Comparison of ENCODE assay signal across 18 cellular contexts in the genomic region with DNA sequence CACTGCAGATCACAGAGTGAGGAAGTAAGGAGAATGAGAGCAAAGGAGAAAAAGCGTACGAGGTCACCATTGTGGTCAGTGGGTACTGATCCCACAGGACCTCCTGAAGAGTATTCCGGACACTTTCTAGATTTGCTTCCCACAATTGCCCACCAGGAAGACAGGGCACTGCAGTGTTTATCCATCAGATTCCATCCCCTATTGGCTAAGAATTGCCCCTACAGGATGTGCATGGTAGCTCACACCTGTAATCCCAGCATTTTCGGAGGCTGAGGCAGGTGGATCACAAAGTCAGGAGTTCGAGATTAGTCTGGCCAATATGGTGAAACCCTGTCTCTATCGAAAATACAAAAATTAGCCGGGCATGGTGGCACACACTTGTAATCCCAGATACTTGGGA. TPM values are rescaled to one million over a fixed set of nuclear protein-coding genes. Genes with fewer than 3 reads are reported as not detected.
A peak's percentile ranks its signal among the peaks of the same experiment; 100 is the strongest.
DNase-seq lines count a peak whose midpoint lies in the region; ATAC-seq, FAIRE-seq and TF ChIP-seq lines count a peak whose summit lies in the region.
"Had no signal": no experiment of that assay in that cellular context is flagged by ENCODE, and none has a peak within 500 bp of the region (broad histone marks: within the 10 kb centered on the region; RNA-seq: fewer than 3 reads in every experiment).

No MANE protein-coding gene starts in this region.

- CTCF ChIA-PET in HepG2 (lab: Yijun Ruan, JAX; ENCODE audit: low intra/inter-chr PET ratio, low total read pairs) (no interaction called here), WTC11 (lab: Charles Lee) (interaction anchor here (0.6 kb wide), 1 partner anchor 11 kb away, joined by 4 read pairs; no protein-coding TSS in a partner anchor)

- H3K9me3 ChIP-seq in HepG2 (ENCODE audit: low read length) (no peaks in the 10 kb centered on the region), right lobe of liver (no peaks in the 10 kb centered on the region), neutrophil (no peaks in the 10 kb centered on the region)
- H3K9me3 ChIP-seq: BLaER1, HAP-1 had no signal

- no peaks in the 10 kb centered on the region for H3K4me1 ChIP-seq in HepG2 (ENCODE audit: insufficient read depth, low read length)
- peaks cover 0 to 12% (median 3%) of the 10 kb centered on the region in 4 donors for H3K4me1 ChIP-seq in right lobe of liver
- H3K4me1 ChIP-seq in neutrophil (ENCODE audit: control insufficient read depth in 1 of 2, insufficient read depth in 1 of 2, low read depth in 1 of 2, low read length in 1 of 2): peaks cover 39 to 42% of the 10 kb centered on the region in 2 experiments
- H3K4me1 ChIP-seq: BLaER1 had no signal

- TF ChIP-seq RAD21 in HepG2 (CRISPR knock-in tag; IDR thresholded peaks at IDR 0.05): no peak

- H3K36me3 ChIP-seq in HepG2 (replicated peaks in 1 of 2; ENCODE audit: control insufficient read depth in 1 of 2, insufficient read depth in 2 of 2, low read length in 2 of 2): no peaks in the 10 kb centered on the region
- no peaks in the 10 kb centered on the region for H3K36me3 ChIP-seq in right lobe of liver
- H3K36me3 ChIP-seq in neutrophil: no peaks in the 10 kb centered on the region
- H3K36me3 ChIP-seq: BLaER1, HAP-1 had no signal

- TF ChIP-seq CTCF in HepG2 (CRISPR knock-in tag; IDR thresholded peaks at IDR 0.05): no peak
- no peak for TF ChIP-seq CTCF in right lobe of liver (IDR thresholded peaks at IDR 0.05)
- TF ChIP-seq CTCF in WTC11 (IDR thresholded peaks at IDR 0.05): no peak
- no peak for TF ChIP-seq CTCF in neutrophil (IDR thresholded peaks at IDR 0.05)

- H4K20me1 ChIP-seq in HepG2 (ENCODE audit: insufficient read depth, low read length): no peaks in the 10 kb centered on the region
- H4K20me1 ChIP-seq: BLaER1 had no signal

- intact Hi-C loops in HepG2 (cut with micrococcal nuclease; ENCODE audit: unreplicated experiment): no loop called here
- intact Hi-C loops in right lobe of liver (cut with DNase I): no loop called here

- no peak overlapping the region for H3K4me3 ChIP-seq in HepG2 (replicated peaks in 1 of 3; ENCODE audit: insufficient read depth in 1 of 3, low read depth in 2 of 3, low read length in 3 of 3)
- H3K4me3 ChIP-seq in right lobe of liver: no peak overlapping the region
- H3K4me3 ChIP-seq in neutrophil (ENCODE audit: low read depth in 1 of 2, low read length in 1 of 2): no peak overlapping the region
- H3K4me3 ChIP-seq: BLaER1, GM12878, HAP-1 had no signal

- H3K4me3 Mint-ChIP-seq in WTC11: no peak overlapping the region
- H3K4me3 Mint-ChIP-seq: CD4-positive, CD25-positive, alpha-beta regulatory T cell had no signal

- 46% methylated on average over 7 of the region's 7 CpGs for WGBS in HepG2 (ENCODE audit: low lambda C conversion rate)
- 82% methylated on average over 6 of the region's 7 CpGs for WGBS in right lobe of liver (ENCODE audit: insufficient coverage, low coverage, low lambda C conversion rate, missing lambda C conversion rate)

- H3K9ac ChIP-seq in HepG2 (ENCODE audit: insufficient read depth, low read depth, low read length): no peak overlapping the region
- H3K9ac ChIP-seq: BLaER1 had no signal

- no peak overlapping the region for H3K4me2 ChIP-seq in HepG2 (ENCODE audit: low read depth, low read length)
- H3K4me2 ChIP-seq: BLaER1 had no signal

- 0 out of 2 replicates have a peak, but pooled peaks cover 3% of the 10 kb centered on the region for H3K9me3 Mint-ChIP-seq in WTC11

- H3K27me3 Mint-ChIP-seq in WTC11 (ENCODE audit: low read depth): no peaks in the 10 kb centered on the region; the same call in 1 of the 2 replicates
- H3K27me3 Mint-ChIP-seq: CD4-positive, CD25-positive, alpha-beta regulatory T cell; IgD-negative memory B cell had no signal

- no TSS peak for BruUV-seq in HepG2 (replicated peaks; lab: Mats Ljungman, UMichigan)

- H3K27me3 ChIP-seq in HepG2 (ENCODE audit: control insufficient read depth in 1 of 2, insufficient read depth in 2 of 2, low read length in 2 of 2) (no peaks in the 10 kb centered on the region; a peak in 1 of 5 replicates), right lobe of liver (no peaks in the 10 kb centered on the region), neutrophil (no peaks in the 10 kb centered on the region)
- H3K27me3 ChIP-seq: BLaER1 had no signal

- H3K27ac Mint-ChIP-seq in WTC11: no peak overlapping the region

- TF ChIP-seq POLR2A in HepG2 (IDR thresholded peaks at IDR 0.05; ENCODE audit: insufficient read depth in 1 of 2, low read depth in 2 of 2, low read length in 2 of 2) (no peak), right lobe of liver (IDR thresholded peaks at IDR 0.05) (no peak)

- TF ChIP-seq EP300 in HepG2 (IDR thresholded peaks at IDR 0.05; ENCODE audit: low read depth in 2 of 2, low read length in 2 of 2) (no peak), HepG2 (CRISPR knock-in tag; IDR thresholded peaks at IDR 0.05; ENCODE audit: borderline replicate concordance) (no peak)

- no peak overlapping the region for H3K27ac ChIP-seq in HepG2 (ENCODE audit: extremely low read length, insufficient read depth, low read length)
- no peak overlapping the region for H3K27ac ChIP-seq in right lobe of liver
- peak overlapping the region; percentile 62 for H3K27ac ChIP-seq in neutrophil
- H3K27ac ChIP-seq: 22Rv1, BLaER1 had no signal

- POLR2A ChIA-PET in HepG2 (lab: Yijun Ruan, JAX) (no interaction called here), WTC11 (lab: Charles Lee) (interaction anchor here (0.5 kb wide), 1 partner anchor 1279 kb away, joined by 3 read pairs; no protein-coding TSS in a partner anchor)

- no peaks in the 10 kb centered on the region for H3K36me3 Mint-ChIP-seq in WTC11
- H3K36me3 Mint-ChIP-seq: CD4-positive, CD25-positive, alpha-beta regulatory T cell had no signal

- ATAC-seq in HepG2: peak; percentile 49; the same call in 2 of the 3 replicates
- ATAC-seq in right lobe of liver: no peak
- peak; percentile 83 for ATAC-seq in WTC11
- ATAC-seq: GM12878 had no signal

- H3K4me1 Mint-ChIP-seq in WTC11: no peaks in the 10 kb centered on the region

- no peak for FAIRE-seq in HepG2 (lab: Jason Lieb, UNC)
- FAIRE-seq: GM12878, GM18507 had no signal

- H3K79me2 ChIP-seq in HepG2 (ENCODE audit: insufficient read depth, low read length): no peaks in the 10 kb centered on the region

- in situ Hi-C loops in HepG2 (cut with HindIII; ENCODE audit: extremely low pct_ligation_motif_present, low pct_unique_long_range_greater_than_20kb): no loop called here

- H2AFZ ChIP-seq in HepG2 (ENCODE audit: low read length): no peak overlapping the region

- DNase-seq in HepG2 (ENCODE audit: low spot score) (no peak), right lobe of liver (no peak), WTC11 (ENCODE audit: low spot score) (no peak), HK-2 (ENCODE audit: unreplicated experiment) (no peak), SKM-1 treated with dmso at 0.1 percent for 144 hours (lab: John Stamatoyannopoulos, UW; ENCODE audit: unreplicated experiment) (no peak), hypothalamus (lab: John Stamatoyannopoulos, UW) (no peak)
- DNase-seq: AML-193; Calu3; CD4-positive, CD25-positive, alpha-beta regulatory T cell; DMS 273 treated with DMSO at 0.1 percent for 48 hours; KG1 had no signal

TF ChIP-seq in HepG2, 621 proteins besides CTCF, POLR2A, EP300 and RAD21 (continues in another document):
- no peak for TF ChIP-seq TBP (CRISPR knock-in tag; IDR thresholded peaks at IDR 0.05)

TF ChIP-seq in WTC11, 78 proteins besides CTCF, POLR2A, EP300 and RAD21:
- TF ChIP-seq, protein P1, sequence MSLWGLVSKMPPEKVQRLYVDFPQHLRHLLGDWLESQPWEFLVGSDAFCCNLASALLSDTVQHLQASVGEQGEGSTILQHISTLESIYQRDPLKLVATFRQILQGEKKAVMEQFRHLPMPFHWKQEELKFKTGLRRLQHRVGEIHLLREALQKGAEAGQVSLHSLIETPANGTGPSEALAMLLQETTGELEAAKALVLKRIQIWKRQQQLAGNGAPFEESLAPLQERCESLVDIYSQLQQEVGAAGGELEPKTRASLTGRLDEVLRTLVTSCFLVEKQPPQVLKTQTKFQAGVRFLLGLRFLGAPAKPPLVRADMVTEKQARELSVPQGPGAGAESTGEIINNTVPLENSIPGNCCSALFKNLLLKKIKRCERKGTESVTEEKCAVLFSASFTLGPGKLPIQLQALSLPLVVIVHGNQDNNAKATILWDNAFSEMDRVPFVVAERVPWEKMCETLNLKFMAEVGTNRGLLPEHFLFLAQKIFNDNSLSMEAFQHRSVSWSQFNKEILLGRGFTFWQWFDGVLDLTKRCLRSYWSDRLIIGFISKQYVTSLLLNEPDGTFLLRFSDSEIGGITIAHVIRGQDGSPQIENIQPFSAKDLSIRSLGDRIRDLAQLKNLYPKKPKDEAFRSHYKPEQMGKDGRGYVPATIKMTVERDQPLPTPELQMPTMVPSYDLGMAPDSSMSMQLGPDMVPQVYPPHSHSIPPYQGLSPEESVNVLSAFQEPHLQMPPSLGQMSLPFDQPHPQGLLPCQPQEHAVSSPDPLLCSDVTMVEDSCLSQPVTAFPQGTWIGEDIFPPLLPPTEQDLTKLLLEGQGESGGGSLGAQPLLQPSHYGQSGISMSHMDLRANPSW (CRISPR knock-in tag; conservative IDR thresholded peaks at IDR 0.05; ENCODE audit: low read depth): no peak

RNA-seq across cellular contexts. Expression of gene FHIP2A, which starts 5.3 kb away (rescaled TPM):
- total RNA-seq in HepG2 (2016; rRNA removed; fragmentation: Illumina TruSeq; extraction: Trizol) (8.3 and 9.0 TPM in 2 replicates), right lobe of liver (10 to 100 TPM; 17.4 to 22.8 (median 21.7) TPM), WTC11 (2021) (14.3 to 15.5 TPM (median 14.6 TPM) in 3 replicates)
- total RNA-seq in HepG2 (2016; cell fraction: cytosol; rRNA removed; fragmentation: Illumina TruSeq; extraction: Trizol; ENCODE audit: low read depth): 4.8 and 5.0 TPM in 2 replicates
- total RNA-seq in HepG2 (2016; cell fraction: insoluble cytoplasmic fraction; rRNA removed; fragmentation: Illumina TruSeq; extraction: Trizol): 8.7 and 10.3 TPM in 2 replicates
- 4.4 and 5.4 TPM in 2 replicates for total RNA-seq in HepG2 (2016; cell fraction: membrane; rRNA removed; fragmentation: Illumina TruSeq; extraction: Trizol)
- 12.4 and 13.8 TPM in 2 replicates for total RNA-seq in HepG2 (2016; cell fraction: nucleus; rRNA removed; fragmentation: Illumina TruSeq; extraction: Trizol)
- 6.2 and 6.5 TPM in 2 replicates for polyA plus RNA-seq in HepG2 (2011; rRNA removed)
- 1.2 and 2.5 TPM in 2 replicates for polyA plus RNA-seq in HepG2 (2011; cell fraction: cytosol; rRNA removed)
- 10.0 and 11.4 TPM in 2 replicates for polyA plus RNA-seq in HepG2 (2011; cell fraction: nucleus; rRNA removed)
- 4.2 and 5.2 TPM in 2 replicates for polyA plus RNA-seq in HepG2 (2012)
- 0.26 and 0.31 TPM in 2 replicates for polyA plus RNA-seq in HepG2 (2016; cell fraction: cytosol; fragmentation: Illumina TruSeq; extraction: Trizol; ENCODE audit: low read depth)
- 5.8 and 6.1 TPM in 2 replicates for polyA plus RNA-seq in HepG2 (2016; cell fraction: insoluble cytoplasmic fraction; fragmentation: Illumina TruSeq; extraction: Trizol; ENCODE audit: low read depth)
- 0.65 and 1.7 TPM in 2 replicates for polyA plus RNA-seq in HepG2 (2016; cell fraction: membrane; fragmentation: Illumina TruSeq; extraction: Trizol; ENCODE audit: low read depth)
- polyA plus RNA-seq in HepG2 (2016; cell fraction: nucleus; fragmentation: Illumina TruSeq; extraction: Trizol; ENCODE audit: insufficient read depth, low read depth): 17.4 and 23.7 TPM in 2 replicates
- polyA minus RNA-seq in HepG2 (2011; rRNA and poly(A)+ RNA removed; ENCODE audit: low replicate concordance): 9.9 and 17.5 TPM in 2 replicates
- 11.0 and 15.0 TPM in 2 replicates for polyA minus RNA-seq in HepG2 (2011; cell fraction: cytosol; rRNA and poly(A)+ RNA removed)
- 30.1 and 31.0 TPM in 2 replicates for polyA minus RNA-seq in HepG2 (2011; cell fraction: nucleus; rRNA and poly(A)+ RNA removed)

Comparison
In these comparisons a context has a peak if more than half of its experiments do, and no peak if none do; other contexts are left out.
1. ATAC-seq: peak in HepG2 (single experiment) and WTC11 (single experiment); none in right lobe of liver (0 of 4).